In the genomic region with DNA sequence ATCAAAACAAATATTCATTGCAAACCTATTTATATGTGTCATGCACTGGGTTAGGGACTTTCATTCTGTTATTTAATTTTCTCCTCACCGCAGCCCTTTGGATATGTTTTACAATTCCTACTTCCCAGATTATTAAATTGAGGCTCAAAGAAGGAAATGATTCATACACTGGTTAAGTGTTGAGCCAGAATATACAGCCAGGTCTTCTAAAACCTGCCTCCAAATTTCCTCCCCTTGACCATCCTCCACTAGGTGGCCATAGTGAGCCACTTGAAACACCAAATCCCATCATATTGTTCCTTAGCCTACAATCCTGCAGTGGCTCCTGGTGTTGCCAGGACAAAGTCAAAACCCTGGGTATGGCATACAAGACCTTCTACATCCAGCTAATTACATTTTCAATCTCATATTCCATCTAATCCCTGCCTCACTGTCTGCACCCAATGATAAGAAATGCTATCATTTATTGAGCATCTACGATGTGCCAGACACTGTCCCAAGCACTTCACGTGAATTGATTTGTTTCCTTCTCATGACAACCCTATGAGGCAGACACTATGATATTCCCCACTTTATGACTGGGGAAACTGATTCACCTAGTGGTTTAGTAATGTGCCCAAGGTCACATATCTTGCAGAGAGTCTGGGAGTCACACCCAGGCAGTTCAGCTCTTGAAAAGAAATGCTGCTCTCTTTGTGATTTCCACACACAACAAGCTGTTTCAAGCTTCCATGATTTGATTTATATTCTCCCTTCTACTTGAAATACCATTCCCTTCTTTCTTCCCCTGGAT, we compare ENCODE assay signal across 8 cellular contexts. TPM values are rescaled to one million over a fixed set of nuclear protein-coding genes. Genes with fewer than 3 reads are reported as not detected.
DNase-seq lines count a peak whose midpoint lies in the region; ATAC-seq and TF ChIP-seq lines count a peak whose summit lies in the region.

No MANE protein-coding gene starts in this region.

- DNase-seq in BJ (ENCODE audit: low read depth) (peak; percentile 55), HCEC 1CT (peak; percentile 90), SJCRH30 (peak; percentile 39 to 72), fibroblast of pulmonary artery (ENCODE audit: low read depth) (peak; percentile 93), renal cortical epithelial cell (ENCODE audit: low read depth) (peak; percentile 87), NCI-H2196 (lab: John Stamatoyannopoulos, UW; ENCODE audit: unreplicated experiment) (no peak), HuH-7.5 (ENCODE audit: low spot score) (no peak)

- CTCF ChIA-PET in BJ (lab: Yijun Ruan, JAX): interaction anchor here (0.5 to 13.4 kb wide), 25 partner anchors 9 to 390 kb away, joined by 3 to 627 read pairs (median 5); a partner anchor contains a TSS

- no peaks in the 10 kb centered on the region for H3K9me3 ChIP-seq in SJCRH30 (replicated peaks)

- no peaks in the 10 kb centered on the region for H3K27me3 ChIP-seq in BJ (ENCODE audit: control insufficient read depth, insufficient read depth, low read length)
- H3K27me3 ChIP-seq in SJCRH30: no peaks in the 10 kb centered on the region

- H3K36me3 ChIP-seq in BJ (ENCODE audit: control insufficient read depth, insufficient read depth, low read length) (no peaks in the 10 kb centered on the region), SJCRH30 (no peaks in the 10 kb centered on the region)

- TF ChIP-seq CTCF in BJ (IDR thresholded peaks at IDR 0.05; ENCODE audit: insufficient read depth, low read depth, low read length) (peak; percentile 93), fibroblast of pulmonary artery (IDR thresholded peaks at IDR 0.05; ENCODE audit: low read length, missing control alignments) (peak; percentile 99)

- no peaks in the 10 kb centered on the region for H3K4me1 ChIP-seq in SJCRH30

- POLR2A ChIA-PET in BJ (lab: Charles Lee): no interaction called here

- no peak overlapping the region for H3K27ac ChIP-seq in SJCRH30

- H3K4me3 ChIP-seq in BJ (ENCODE audit: low read depth, low read length) (no peak overlapping the region), SJCRH30 (no peak overlapping the region), fibroblast of pulmonary artery (replicated peaks; ENCODE audit: low read depth, low read length) (no peak overlapping the region)

- ATAC-seq in GM18498 (IDR thresholded peaks at IDR 0.05; ENCODE audit: unreplicated experiment): no peak

RNA-seq across cellular contexts. Expression of gene KIRREL1, which starts 23.6 kb away (rescaled TPM):
- polyA plus RNA-seq in BJ (2011; rRNA removed): 51.8 and 65.1 TPM in 2 replicates
- polyA minus RNA-seq in BJ (2011; rRNA and poly(A)+ RNA removed): 85.7 and 95.9 TPM in 2 replicates
- 26.3 and 26.4 TPM in 2 replicates for total RNA-seq in SJCRH30 (2014; rRNA removed; shearing (Covaris generic))
- total RNA-seq in renal cortical epithelial cell: 161 and 297 TPM in 2 replicates

Comparison
In these comparisons a context has a peak if more than half of its experiments do, and no peak if none do; other contexts are left out.
1. DNase-seq: peak in BJ (single experiment), HCEC 1CT (single experiment), SJCRH30 (2 of 2), fibroblast of pulmonary artery (single experiment) and renal cortical epithelial cell (single experiment); none in NCI-H2196 (single experiment) and HuH-7.5 (single experiment).